Comparison of ENCODE assay signal across 17 cellular contexts in genomic region chr6:14142816-14143215, GRCh38. TPM values are rescaled to one million over a fixed set of nuclear protein-coding genes. Genes with fewer than 3 reads are reported as not detected.
DNase-seq lines count a peak whose midpoint lies in the region; ATAC-seq, FAIRE-seq and TF ChIP-seq lines count a peak whose summit lies in the region.
"Had no signal": no experiment of that assay in that cellular context is flagged by ENCODE, and none has a peak within 500 bp of the region (broad histone marks: within the 10 kb centered on the region; RNA-seq: fewer than 3 reads in every experiment).

No MANE protein-coding gene starts in this region.

- H3K79me2 ChIP-seq in GM23338 (replicated peaks; ENCODE audit: insufficient read depth): no peaks in the 10 kb centered on the region

- no peak overlapping the region for H2AFZ ChIP-seq in GM23338

- peaks cover 25% of the 10 kb centered on the region for H3K4me1 Mint-ChIP-seq in GM23338
- peaks cover 31% of the 10 kb centered on the region for H3K4me1 Mint-ChIP-seq in activated B cell treated with CpG ODN at 0.5 μM for 24 hours

- no peak for ATAC-seq in GM23338
- no peak for ATAC-seq in activated B cell treated with CpG ODN at 0.5 μM for 24 hours (ENCODE audit: low read depth)
- ATAC-seq in left colon: peak; percentile 33
- ATAC-seq in left cardiac atrium: no peak
- ATAC-seq in GM21723 (IDR thresholded peaks at IDR 0.05; ENCODE audit: unreplicated experiment): no peak
- ATAC-seq: GM12878 had no signal

- no peak overlapping the region for H3K4me2 ChIP-seq in GM23338

- WGBS in small intestine, 3 donors: 40 to 57% (median 50%) methylated on average over 2 of the region's 2 CpGs

- no peak overlapping the region for H3K4me3 Mint-ChIP-seq in GM23338
- no peak overlapping the region for H3K4me3 Mint-ChIP-seq in activated B cell treated with CpG ODN at 0.5 μM for 24 hours
- H3K4me3 Mint-ChIP-seq: CD4-positive, alpha-beta memory T cell had no signal

- H3K9me3 Mint-ChIP-seq in GM23338 (no peaks in the 10 kb centered on the region), activated B cell treated with CpG ODN at 0.5 μM for 24 hours (no peaks in the 10 kb centered on the region)

- H3K27ac Mint-ChIP-seq in GM23338 (no peak overlapping the region), activated B cell treated with CpG ODN at 0.5 μM for 24 hours (peak overlapping the region; percentile 61)

- no peak for DNase-seq in GM23338 (ENCODE audit: low spot score)
- no peak for DNase-seq in activated B cell treated with CpG ODN at 0.5 μM for 24 hours
- no peak for DNase-seq in left colon
- peak; percentile 27 for DNase-seq in small intestine
- no peak for DNase-seq in left cardiac atrium
- no peak for DNase-seq in NCI-H1417 treated with DMSO at 0.1 percent for 48 hours (lab: John Stamatoyannopoulos, UW)
- DNase-seq: BE2C; CD4-positive, alpha-beta memory T cell; DMS79 had no signal

- intact Hi-C loops in activated B cell treated with CpG ODN at 0.5 μM for 24 hours (cut with micrococcal nuclease) (loop anchor here (2.0 to 5.0 kb wide), 2 partner anchors 20 to 1479 kb away; no protein-coding TSS in a partner anchor), left colon (cut with DNase I, micrococcal nuclease) (loop anchor here in 1 of 2 donors (5.0 kb wide), 1 partner anchor 236 kb away; no protein-coding TSS in a partner anchor), left cardiac atrium (cut with DNase I) (loop anchor here (5.0 to 10.0 kb wide), 2 partner anchors 228 to 231 kb away; no protein-coding TSS in a partner anchor)

- no peaks in the 10 kb centered on the region for H3K9me3 ChIP-seq in small intestine (ENCODE audit: control insufficient read depth, low read depth)
- H3K9me3 ChIP-seq: BE2C, HAP-1 had no signal

- CTCF ChIA-PET in activated B cell treated with CpG ODN at 0.5 μM for 24 hours (lab: Charles Lee): interaction anchor here (1.0 to 8.3 kb wide), 7 partner anchors 9 to 269 kb away, joined by 3 to 92 read pairs (median 6); partner anchors contain the start of gene RNF182

- peaks cover 20% of the 10 kb centered on the region for H3K4me1 ChIP-seq in GM23338 (ENCODE audit: insufficient read depth)
- H3K4me1 ChIP-seq in small intestine (ENCODE audit: control insufficient read depth in 2 of 2, insufficient read depth in 1 of 2, low read depth in 1 of 2, low read length in 1 of 2): no peaks in the 10 kb centered on the region

- no peak for FAIRE-seq in small intestine (lab: Jason Lieb, UNC)
- FAIRE-seq: A204.1, GM12878, GM18507, H1 had no signal

- H3K4me3 ChIP-seq in GM23338 (no peak overlapping the region), small intestine (ENCODE audit: low read depth in 1 of 2, low read length in 2 of 2) (no peak overlapping the region)
- H3K4me3 ChIP-seq: GM12878, HAP-1 had no signal

- H3K27ac ChIP-seq in GM23338 (ENCODE audit: low read depth) (0 out of 2 replicates have a peak overlapping the region, but pooled peaks have one; percentile 57), small intestine (ENCODE audit: low read depth in 1 of 2, low read length in 1 of 2) (no peak overlapping the region)
- H3K27ac ChIP-seq: C4-2B, HL-60 had no signal

- POLR2A ChIA-PET in activated B cell treated with CpG ODN at 0.5 μM for 24 hours (lab: Charles Lee): interaction anchor here (0.6 to 1.0 kb wide), 2 partner anchors 48 to 243 kb away, joined by 3 read pairs; no protein-coding TSS in a partner anchor

- H3K27me3 ChIP-seq in GM23338 (ENCODE audit: insufficient read depth) (no peaks in the 10 kb centered on the region), small intestine (ENCODE audit: control insufficient read depth in 2 of 2, insufficient read depth in 2 of 2, low read length in 2 of 2) (no peaks in the 10 kb centered on the region)
- H3K27me3 ChIP-seq: BE2C had no signal

- H4K20me1 ChIP-seq in GM23338 (replicated peaks; ENCODE audit: insufficient read depth): no peaks in the 10 kb centered on the region

- H3K36me3 ChIP-seq in GM23338 (ENCODE audit: insufficient read depth) (no peaks in the 10 kb centered on the region), small intestine (ENCODE audit: control insufficient read depth in 2 of 2, insufficient read depth in 2 of 2, low read length in 2 of 2) (no peaks in the 10 kb centered on the region)
- H3K36me3 ChIP-seq: BE2C, HAP-1 had no signal

- H3K27me3 Mint-ChIP-seq in GM23338 (ENCODE audit: insufficient read depth, low read depth, poor library complexity) (peaks cover 10% of the 10 kb centered on the region), activated B cell treated with CpG ODN at 0.5 μM for 24 hours (no peaks in the 10 kb centered on the region)
- H3K27me3 Mint-ChIP-seq: CD4-positive, alpha-beta memory T cell had no signal

- H3K9me2 ChIP-seq in GM23338 (ENCODE audit: insufficient read depth): no peaks in the 10 kb centered on the region

- no peak for TF ChIP-seq CTCF in GM23338 (conservative IDR thresholded peaks at IDR 0.05; ENCODE audit: low read depth in 2 of 2)
- TF ChIP-seq CTCF in activated B cell treated with CpG ODN at 0.5 μM for 24 hours (IDR thresholded peaks at IDR 0.05): no peak

- no peaks in the 10 kb centered on the region for H3K36me3 Mint-ChIP-seq in GM23338 (ENCODE audit: low read depth)
- peaks cover 57% of the 10 kb centered on the region for H3K36me3 Mint-ChIP-seq in activated B cell treated with CpG ODN at 0.5 μM for 24 hours (ENCODE audit: low read depth)
- H3K36me3 Mint-ChIP-seq: CD4-positive, alpha-beta memory T cell had no signal

- H3F3A ChIP-seq in GM23338 (replicated peaks; ENCODE audit: low read depth): no peaks in the 10 kb centered on the region

TF ChIP-seq in GM23338, 12 proteins besides CTCF, POLR2A, EP300 and RAD21 (continues in another document):
- TF ChIP-seq POLR2AphosphoS5 (IDR thresholded peaks at IDR 0.05; ENCODE audit: low read depth) (no peak), ZNF114 (CRISPR knock-in tag; IDR thresholded peaks at IDR 0.05) (no peak), REST (IDR thresholded peaks at IDR 0.05; ENCODE audit: unreplicated experiment) (no peak), EZH2phosphoT487 (IDR thresholded peaks at IDR 0.05; ENCODE audit: unreplicated experiment) (no peak), ZNF331 (CRISPR knock-in tag; IDR thresholded peaks at IDR 0.05; ENCODE audit: low read depth) (no peak), EZH2 (IDR thresholded peaks at IDR 0.05; ENCODE audit: low read depth, unreplicated experiment) (no peak), CREB1 (CRISPR knock-in tag; IDR thresholded peaks at IDR 0.05; ENCODE audit: low read depth) (no peak)

RNA-seq across cellular contexts. Expression of gene CD83, which starts 25.2 kb away (rescaled TPM):
- 10.9 and 13.2 TPM in 2 replicates for total RNA-seq in GM23338 (2014; rRNA removed; shearing (Covaris generic))
- polyA plus RNA-seq in GM23338 (2016; fragmentation: Nextera tagmentation; extraction: Ambion mirVana) (6.0 and 8.1 TPM in 2 replicates), small intestine (1 to 10 TPM in 1 of 3 donors, under 1 TPM in 2; 0.45 to 1.9 (median 0.54) TPM)
- total RNA-seq in activated B cell treated with CpG ODN at 0.5 μM for 24 hours (483 and 492 TPM in 2 replicates), left colon (1 to 10 TPM; 1.3 to 2.6 TPM), left cardiac atrium (1 to 10 TPM; 2.3 to 3.2 TPM)

Comparison
In these comparisons a context has a peak if more than half of its experiments do, and no peak if none do; other contexts are left out.
1. RNA of gene CD83, which starts 25.2 kb away (total RNA-seq): 483 to 492 TPM in activated B cell treated with CpG ODN at 0.5 μM for 24 hours; 10.9 to 13.2 TPM in GM23338, 2.3 to 3.2 TPM in left cardiac atrium and 1.3 to 2.6 TPM in left colon; every median in the first group is over 10 times any median in the second.